ENCODE assay signal across 12 cellular contexts in the genomic region with DNA sequence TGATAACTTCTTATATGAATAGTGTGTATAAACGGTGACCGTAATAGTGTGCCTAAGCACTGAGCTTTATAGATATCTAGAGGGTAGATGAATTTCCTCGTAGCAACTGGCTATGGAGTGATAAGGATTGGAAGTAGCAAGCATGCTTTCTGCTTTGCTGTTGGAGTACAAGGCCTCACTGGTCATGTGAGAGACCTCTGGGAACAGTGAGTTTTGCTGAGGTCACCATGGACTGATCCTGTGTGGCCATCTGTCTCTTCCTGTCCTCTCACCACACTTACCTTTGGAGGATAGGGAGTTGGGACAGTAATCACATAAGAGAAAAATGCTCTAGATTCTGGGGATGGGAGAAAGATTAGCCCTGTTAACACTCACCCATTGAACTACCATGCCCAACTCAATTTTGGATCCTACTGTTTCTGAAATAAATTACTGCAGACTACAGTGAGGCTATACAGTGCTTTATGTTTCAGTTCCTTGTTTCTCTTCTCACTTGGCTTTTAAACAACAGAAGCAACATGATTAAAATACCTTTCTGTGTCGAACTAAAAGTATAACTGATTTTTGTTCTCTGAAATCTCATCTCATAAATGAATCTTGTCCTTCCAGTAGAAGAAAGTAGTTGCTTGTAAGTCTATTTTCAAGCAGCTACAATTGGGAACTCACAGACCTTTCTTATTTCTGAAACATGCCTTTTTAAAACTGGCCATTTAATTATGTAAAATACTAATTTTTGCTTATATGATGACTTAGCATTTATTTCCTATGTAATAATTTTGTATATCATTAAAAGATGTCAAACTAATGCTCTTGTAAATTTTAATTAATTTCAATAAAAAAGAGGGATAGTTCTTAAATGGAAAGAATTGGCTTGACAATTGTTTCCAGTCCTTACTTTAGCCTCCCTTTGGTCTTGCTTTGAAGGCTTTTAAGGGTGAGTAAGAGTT. TPM values are rescaled to one million over a fixed set of nuclear protein-coding genes. Genes with fewer than 3 reads are reported as not detected.
DNase-seq lines count a peak whose midpoint lies in the region; ATAC-seq and TF ChIP-seq lines count a peak whose summit lies in the region.
"Had no signal": no experiment of that assay in that cellular context is flagged by ENCODE, and none has a peak within 500 bp of the region (broad histone marks: within the 10 kb centered on the region; RNA-seq: fewer than 3 reads in every experiment).

No MANE protein-coding gene starts in this region.

- H3K36me3 Mint-ChIP-seq in H9 (ENCODE audit: insufficient read depth in 1 of 3, low read depth in 3 of 3), result peaks cover 49 to 87% (median 86%) of the 10 kb centered on the region in 3 experiments

- no peak overlapping the region for H4K5ac ChIP-seq in H9 (ENCODE audit: insufficient read length, low read depth, low read length)

- H3K4me3 ChIP-seq in lower leg skin (ENCODE audit: low read depth, poor library complexity, severe bottlenecking), result no peak overlapping the region
- H3K4me3 ChIP-seq in SJCRH30, result no peak overlapping the region
- H3K4me3 ChIP-seq: SK-N-MC had no signal

- no peak overlapping the region for H3K18ac ChIP-seq in H9 (ENCODE audit: insufficient read length, low read depth, low read length)

- no peaks in the 10 kb centered on the region for H3K27me3 ChIP-seq in H9 (ENCODE audit: insufficient read depth, low read length)
- H3K27me3 ChIP-seq in SJCRH30, result no peaks in the 10 kb centered on the region

- H2BK120ac ChIP-seq in H9 (ENCODE audit: low read depth, low read length, poor library complexity, severe bottlenecking), result no peak overlapping the region

- no peak overlapping the region for H3K14ac ChIP-seq in H9 (ENCODE audit: insufficient read depth, low read length)

- no peak overlapping the region for H3K27ac ChIP-seq in H9 (ENCODE audit: insufficient read length, low read depth, low read length)
- H3K27ac ChIP-seq in SJCRH30, result no peak overlapping the region
- H3K27ac ChIP-seq: 22Rv1, SK-N-MC had no signal

- no peak overlapping the region for H3K23ac ChIP-seq in H9 (ENCODE audit: insufficient read length, low read depth, low read length)

- H3K4ac ChIP-seq in H9 (ENCODE audit: low read depth, low read length), result no peak overlapping the region

- ATAC-seq in HG03565 (IDR thresholded peaks at IDR 0.05; ENCODE audit: unreplicated experiment) (peak; percentile 74), sciatic nerve (peak; percentile 51)

- H3K9ac ChIP-seq in H9 (ENCODE audit: extremely low read depth, insufficient read length, low read length), result no peak overlapping the region

- H4K91ac ChIP-seq in H9 (ENCODE audit: insufficient read length, low read depth, low read length), result no peak overlapping the region

- no peak overlapping the region for H3K4me3 Mint-ChIP-seq in H9

- H2BK15ac ChIP-seq in H9 (ENCODE audit: low read depth, low read length), result no peak overlapping the region

- no CpG with 5 or more reads among the region's 4 CpGs for WGBS in H9 (ENCODE audit: extremely low coverage, insufficient read length, low lambda C conversion rate)
- WGBS in lower leg skin, 2 donors, result 88 to 89% methylated on average over 4 of the region's 4 CpGs

- no peaks in the 10 kb centered on the region for H3K9me3 Mint-ChIP-seq in H9

- no peaks in the 10 kb centered on the region; the same call in 1 of the 2 replicates for H3K27me3 Mint-ChIP-seq in H9 (ENCODE audit: low read depth)

- peaks cover 3% of the 10 kb centered on the region for H3K79me1 ChIP-seq in H9 (ENCODE audit: insufficient read depth, low read depth, low read length, poor library complexity, severe bottlenecking)

- no peak overlapping the region for H2AFZ ChIP-seq in H9 (ENCODE audit: low read length)

- H2BK20ac ChIP-seq in H9 (ENCODE audit: low read depth, low read length, poor library complexity, severe bottlenecking), result no peak overlapping the region

- DNase-seq in DMS 273 (lab: John Stamatoyannopoulos, UW; ENCODE audit: unreplicated experiment), result peak; percentile 12
- no peak for DNase-seq in DMS 273 treated with DMSO at 0.1 percent for 48 hours (lab: John Stamatoyannopoulos, UW)
- DNase-seq in H9, result no peak
- DNase-seq in sciatic nerve (ENCODE audit: low spot score), result no peak
- no peak for DNase-seq in lower leg skin (ENCODE audit: low spot score in 2 of 2)
- DNase-seq in amniotic stem cell (lab: John Stamatoyannopoulos, UW), result no peak
- DNase-seq in SJCRH30, result no peak
- DNase-seq: activated T-cell treated with anti-CD3 and anti-CD28 coated beads, Interleukin-2, amount 50 U/mL, for 48 hours; NCI-H1092 treated with DMSO at 0.1 percent for 48 hours had no signal

- no peak overlapping the region for H3K56ac ChIP-seq in H9 (ENCODE audit: insufficient read length, low read depth, low read length)

- no peak overlapping the region for H3K4me2 ChIP-seq in H9 (ENCODE audit: insufficient read depth, insufficient read length, low read length)

- peaks cover 17% of the 10 kb centered on the region for H3K79me2 ChIP-seq in H9 (ENCODE audit: insufficient read depth, low read length)

- H4K8ac ChIP-seq in H9 (replicated peaks; ENCODE audit: insufficient read length, low read depth, low read length), result no peak overlapping the region

- no peak for TF ChIP-seq POLR2A in lower leg skin (IDR thresholded peaks at IDR 0.05)

- H3T11ph ChIP-seq in H9 (ENCODE audit: low read length), result no peak overlapping the region

- H3K36me3 ChIP-seq in SJCRH30, result peaks cover 76% of the 10 kb centered on the region

- no peak overlapping the region for H2BK5ac ChIP-seq in H9 (ENCODE audit: insufficient read length, low read length)

- intact Hi-C loops in sciatic nerve (cut with DNase I) (no loop called here), lower leg skin (cut with DNase I; ENCODE audit: low total_unique reads) (no loop called here)

- peak overlapping the region in 2 of 3 experiments; percentile 52 to 76; a peak in 4 of 7 replicates for H3K27ac Mint-ChIP-seq in H9

- H3K4me1 Mint-ChIP-seq in H9, result peaks cover 28 to 29% of the 10 kb centered on the region in 2 experiments

- H3K23me2 ChIP-seq in H9 (ENCODE audit: insufficient read length, low read depth, low read length, poor library complexity, severe bottlenecking), result no peaks in the 10 kb centered on the region

- no peak for TF ChIP-seq CTCF in H9 (conservative IDR thresholded peaks at IDR 0.05)
- TF ChIP-seq CTCF in lower leg skin (IDR thresholded peaks at IDR 0.05), result no peak

- H4K20me1 ChIP-seq in H9 (ENCODE audit: control insufficient read depth, insufficient read depth, insufficient read length), result no peaks in the 10 kb centered on the region

- no peak overlapping the region for H2BK12ac ChIP-seq in H9 (ENCODE audit: insufficient read length, low read depth, low read length)

- no peak overlapping the region for H2AK5ac ChIP-seq in H9 (ENCODE audit: insufficient read length, low read length)

- H3K9me3 ChIP-seq in H9 (ENCODE audit: control insufficient read depth, low read depth, low read length) (no peaks in the 10 kb centered on the region), SJCRH30 (replicated peaks) (no peaks in the 10 kb centered on the region)

- H3K4me1 ChIP-seq in H9 (ENCODE audit: insufficient read depth, low read length), result peaks cover 9% of the 10 kb centered on the region
- no peaks in the 10 kb centered on the region for H3K4me1 ChIP-seq in SJCRH30

RNA-seq across cellular contexts. Expression of a gene that starts 8.3 kb away (rescaled TPM):
- total RNA-seq in H9 (2021), result 83.5 and 87.3 TPM in 2 replicates
- 27.3 TPM for total RNA-seq in sciatic nerve
- 10 to 100 TPM; 11.4 to 25.8 (median 17.7) TPM for total RNA-seq in lower leg skin
- 42.8 and 47.7 TPM in 2 replicates for total RNA-seq in SJCRH30 (2014; rRNA removed; shearing (Covaris generic))
